In the genomic region with DNA sequence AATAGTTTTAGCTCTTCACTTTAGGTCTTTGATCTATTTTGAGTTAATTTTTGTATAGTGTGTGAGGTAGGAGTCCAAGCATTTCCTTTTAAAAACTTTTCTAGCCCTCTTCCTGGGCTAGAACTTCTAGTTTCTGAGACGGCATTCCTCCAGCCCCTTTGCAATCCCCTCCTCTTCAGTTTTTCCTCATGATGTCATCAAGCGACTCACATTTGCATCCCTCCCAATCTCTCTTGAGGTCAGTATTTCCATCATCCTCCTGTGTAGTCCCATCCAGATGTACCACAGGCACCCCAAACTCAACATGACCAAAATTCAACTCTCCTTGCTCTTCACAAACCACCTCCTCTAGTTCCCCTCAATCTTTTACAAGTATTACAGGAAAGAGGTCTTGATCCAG, we compare ENCODE assay signal across 19 cellular contexts. TPM values are rescaled to one million over a fixed set of nuclear protein-coding genes. Genes with fewer than 3 reads are reported as not detected.
DNase-seq lines count a peak whose midpoint lies in the region; ATAC-seq, FAIRE-seq and TF ChIP-seq lines count a peak whose summit lies in the region.
"Had no signal": no experiment of that assay in that cellular context is flagged by ENCODE, and none has a peak within 500 bp of the region (broad histone marks: within the 10 kb centered on the region; RNA-seq: fewer than 3 reads in every experiment).

No MANE protein-coding gene starts in this region.

- TF ChIP-seq RAD21 in SK-N-SH (IDR thresholded peaks at IDR 0.05; ENCODE audit: low read length) (no peak), IMR-90 (IDR thresholded peaks at IDR 0.05; ENCODE audit: low read length) (no peak)

- no peak overlapping the region for H4K91ac ChIP-seq in IMR-90 (ENCODE audit: insufficient read depth, low read depth, low read length)

- DNase-seq in SK-N-SH (no peak), IMR-90 (peak; percentile 68), neural crest cell (ENCODE audit: low read depth, low spot score) (no peak), KBM-7 (no peak), Karpas-422 (no peak), kidney (no peak)
- no peak for DNase-seq in central memory CD8-positive, alpha-beta T cell (ENCODE audit: low spot score in 2 of 2)
- DNase-seq: 8988T; H9; NCI-H2029; NCI-H526; PC-9; stimulated activated CD4-positive, alpha-beta T cell treated with anti-CD3 and anti-CD28 coated beads, Interleukin-4, amount 100 ng/mL, for 1 hour; transverse colon had no signal

- CTCF ChIA-PET in SK-N-SH (lab: Yijun Ruan, JAX) (no interaction called here), IMR-90 (lab: Yijun Ruan, JAX) (no interaction called here)

- H3K9ac ChIP-seq in SK-N-SH (no peak overlapping the region), IMR-90 (ENCODE audit: low read depth, low read length) (no peak overlapping the region), Karpas-422 (ENCODE audit: low read length) (no peak overlapping the region), kidney (ENCODE audit: low read length in 2 of 2) (no peak overlapping the region)

- peaks cover 36% of the 10 kb centered on the region for H3F3A ChIP-seq in SK-N-SH (replicated peaks; ENCODE audit: insufficient read depth)

- H3K56ac ChIP-seq in IMR-90 (ENCODE audit: extremely low read depth, insufficient read depth, low read length) = no peak overlapping the region

- H3K14ac ChIP-seq in IMR-90 (replicated peaks; ENCODE audit: low read depth, low read length) = no peak overlapping the region; the same call in 1 of the 2 replicates

- H2BK120ac ChIP-seq in IMR-90 (ENCODE audit: low read depth, low read length) = peak overlapping the region; percentile 20; the same call in 1 of the 2 replicates

- H3K79me1 ChIP-seq in IMR-90 (ENCODE audit: low read depth in 1 of 2, low read length in 2 of 2) = peaks cover 0 to 3% of the 10 kb centered on the region in 2 experiments; a peak in 1 of 4 replicates

- POLR2A ChIA-PET in SK-N-SH (lab: Yijun Ruan, JAX) = interaction anchor here (2.2 kb wide), 1 partner anchor 18 kb away, joined by 6 read pairs; no protein-coding TSS in a partner anchor
- POLR2A ChIA-PET in IMR-90 (lab: Charles Lee; ENCODE audit: unreplicated experiment) = no interaction called here

- no peak overlapping the region for H4K5ac ChIP-seq in IMR-90 (ENCODE audit: low read depth, low read length)

- H3K36me3 ChIP-seq in SK-N-SH (replicated peaks in 1 of 2; ENCODE audit: control insufficient read depth in 1 of 2, insufficient read depth in 2 of 2, low read length in 1 of 2) (peaks cover 0 to 8% of the 10 kb centered on the region in 2 experiments), IMR-90 (ENCODE audit: control insufficient read depth, insufficient read depth, low read length) (no peaks in the 10 kb centered on the region), Karpas-422 (ENCODE audit: insufficient read depth, low read length) (0 out of 2 replicates have a peak, but pooled peaks cover 4% of the 10 kb centered on the region), kidney (ENCODE audit: control insufficient read depth in 1 of 2, insufficient read depth in 2 of 2, low read length in 2 of 2) (peaks cover 0 to 3% of the 10 kb centered on the region in 2 donors)

- H3K9me3 ChIP-seq in SK-N-SH = no peaks in the 10 kb centered on the region
- H3K9me3 ChIP-seq in IMR-90 (ENCODE audit: control insufficient read depth, insufficient read depth, low read length) = no peaks in the 10 kb centered on the region
- no peaks in the 10 kb centered on the region for H3K9me3 ChIP-seq in Karpas-422 (ENCODE audit: low read length)
- H3K9me3 ChIP-seq in kidney (ENCODE audit: control insufficient read depth in 1 of 2, low read length in 2 of 2) = no peaks in the 10 kb centered on the region
- H3K9me3 ChIP-seq: gastroesophageal sphincter, transverse colon had no signal

- H3K9me3 Mint-ChIP-seq in central memory CD8-positive, alpha-beta T cell = no peaks in the 10 kb centered on the region
- H3K9me3 Mint-ChIP-seq in neural crest cell = no peaks in the 10 kb centered on the region
- H3K9me3 Mint-ChIP-seq: H9 had no signal

- no peak overlapping the region for H3K4me3 Mint-ChIP-seq in central memory CD8-positive, alpha-beta T cell
- H3K4me3 Mint-ChIP-seq in neural crest cell = peak overlapping the region; percentile 26
- H3K4me3 Mint-ChIP-seq: H9 had no signal

- peak overlapping the region; percentile 67; the same call in 1 of the 2 replicates for H3K4ac ChIP-seq in IMR-90 (ENCODE audit: low read depth, low read length)

- ATAC-seq in SK-N-SH treated with all-trans-retinoic acid at 6 μM for 48 hours (no peak), IMR-90 (ENCODE audit: low read depth) (peak; percentile 52)
- ATAC-seq in central memory CD8-positive, alpha-beta T cell (replicated peaks; ENCODE audit: extremely low read depth, poor library complexity, severe bottlenecking) = no peak
- ATAC-seq: gastroesophageal sphincter, GM12878, sciatic nerve had no signal

- peak overlapping the region; percentile 65 for H3K27ac Mint-ChIP-seq in central memory CD8-positive, alpha-beta T cell (ENCODE audit: low read depth)
- H3K27ac Mint-ChIP-seq in neural crest cell (ENCODE audit: unreplicated experiment) = no peak overlapping the region

- TF ChIP-seq POLR2A in IMR-90 (IDR thresholded peaks at IDR 0.05; ENCODE audit: low read depth, low read length) = no peak

- no peak for TF ChIP-seq CTCF in SK-N-SH (IDR thresholded peaks at IDR 0.05)
- TF ChIP-seq CTCF in IMR-90 (conservative IDR thresholded peaks at IDR 0.05; ENCODE audit: low read depth, low read length) = no peak
- TF ChIP-seq CTCF in neural crest cell (conservative IDR thresholded peaks at IDR 0.05) = no peak
- TF ChIP-seq CTCF in kidney (IDR thresholded peaks at IDR 0.05; ENCODE audit: borderline replicate concordance, extremely low read depth, insufficient read depth) = no peak

- peaks cover 7% of the 10 kb centered on the region; the same call in 1 of the 2 replicates for H3K9me1 ChIP-seq in IMR-90 (ENCODE audit: insufficient read depth, low read length)

- H2BK20ac ChIP-seq in IMR-90 (ENCODE audit: low read depth, low read length) = peak overlapping the region; percentile 89; the same call in 1 of the 2 replicates

- H3K9me2 ChIP-seq in SK-N-SH (no peaks in the 10 kb centered on the region), Karpas-422 (replicated peaks; ENCODE audit: insufficient read depth, low read length) (no peaks in the 10 kb centered on the region)

- H3K4me3 ChIP-seq in SK-N-SH (ENCODE audit: low read depth in 2 of 2, low read length in 1 of 2) = no peak overlapping the region
- H3K4me3 ChIP-seq in IMR-90 (ENCODE audit: insufficient read depth, low read depth, low read length) = no peak overlapping the region
- H3K4me3 ChIP-seq in Karpas-422 (ENCODE audit: low read length) = no peak overlapping the region
- no peak overlapping the region for H3K4me3 ChIP-seq in kidney (ENCODE audit: low read length in 2 of 2)
- H3K4me3 ChIP-seq: gastroesophageal sphincter, GM12878, lung, PC-9, transverse colon had no signal

- intact Hi-C loops in IMR-90 (cut with micrococcal nuclease) (no loop called here), kidney (cut with DNase I) (no loop called here)

- H3K4me2 ChIP-seq in SK-N-SH (peak overlapping the region; percentile 47; the same call in 1 of the 2 replicates), IMR-90 (ENCODE audit: low read depth, low read length) (no peak overlapping the region), Karpas-422 (ENCODE audit: low read depth, low read length, poor library complexity, severe bottlenecking) (no peak overlapping the region)
- H3K4me2 ChIP-seq: PC-9 had no signal

- H4K8ac ChIP-seq in IMR-90 (ENCODE audit: low read depth in 2 of 2, low read length in 2 of 2) = peak overlapping the region in 1 of 2 experiments; percentile 46; a peak in 1 of 4 replicates

- no TSS peak for BruUV-seq in IMR-90 (replicated peaks; lab: Mats Ljungman, UMichigan)

- peak overlapping the region; percentile 29 for H2BK5ac ChIP-seq in IMR-90 (ENCODE audit: low read depth, low read length, poor library complexity, severe bottlenecking)

- peaks cover 0 to 14% of the 10 kb centered on the region in 2 experiments; a peak in 1 of 4 replicates for H3K4me1 ChIP-seq in SK-N-SH (ENCODE audit: control insufficient read depth in 1 of 2, insufficient read depth in 2 of 2, low read depth in 1 of 2, low read length in 1 of 2)
- H3K4me1 ChIP-seq in IMR-90 (ENCODE audit: control insufficient read depth, insufficient read depth, low read length) = peaks cover 2% of the 10 kb centered on the region; the same call in 1 of the 2 replicates
- no peaks in the 10 kb centered on the region for H3K4me1 ChIP-seq in Karpas-422 (ENCODE audit: low read length)
- H3K4me1 ChIP-seq in kidney (ENCODE audit: control insufficient read depth in 1 of 2, insufficient read depth in 1 of 2, low read depth in 1 of 2, low read length in 2 of 2) = no peaks in the 10 kb centered on the region
- H3K4me1 ChIP-seq: gastroesophageal sphincter, transverse colon had no signal

- dilution Hi-C loops in IMR-90 (cut with HindIII; ENCODE audit: low sequenced_read_pairs, unreplicated experiment) = no loop called here

- TF ChIP-seq EP300 in SK-N-SH (IDR thresholded peaks at IDR 0.05; ENCODE audit: borderline replicate concordance in 1 of 2, low read depth in 1 of 2, low read length in 1 of 2) = no peak

- H3K18ac ChIP-seq in IMR-90 (ENCODE audit: low read depth, low read length) = no peak overlapping the region

- H3K27me3 Mint-ChIP-seq in central memory CD8-positive, alpha-beta T cell = no peaks in the 10 kb centered on the region
- peaks cover 2% of the 10 kb centered on the region for H3K27me3 Mint-ChIP-seq in neural crest cell (ENCODE audit: low read depth)

- H3K27ac ChIP-seq in SK-N-SH (ENCODE audit: low read depth in 2 of 2, low read length in 1 of 2) (peak overlapping the region in 1 of 2 experiments; percentile 50; a peak in 2 of 4 replicates), IMR-90 (ENCODE audit: insufficient read depth, low read length) (no peak overlapping the region), Karpas-422 (ENCODE audit: low read length) (no peak overlapping the region), kidney (ENCODE audit: low read depth in 2 of 2, low read length in 2 of 2) (no peak overlapping the region)
- H3K27ac ChIP-seq: gastroesophageal sphincter, PC-9, transverse colon had no signal

- H3K4me1 Mint-ChIP-seq in central memory CD8-positive, alpha-beta T cell = peaks cover 6% of the 10 kb centered on the region
- H3K4me1 Mint-ChIP-seq in neural crest cell = peaks cover 7% of the 10 kb centered on the region

- H3K79me2 ChIP-seq in SK-N-SH (ENCODE audit: insufficient read depth) = no peaks in the 10 kb centered on the region
- no peaks in the 10 kb centered on the region for H3K79me2 ChIP-seq in Karpas-422 (ENCODE audit: low read length)

- WGBS in SK-N-SH (ENCODE audit: low lambda C conversion rate) = 67% methylated on average over 2 of the region's 2 CpGs
- WGBS in IMR-90 (ENCODE audit: extremely low coverage in 2 of 2, insufficient read length in 1 of 2), 2 experiments = 33% methylated on average over 2 of the region's 2 CpGs; no CpG with 5 or more reads in 1 of the 2 experiments

- H2AK9ac ChIP-seq in IMR-90 (replicated peaks; ENCODE audit: low read depth, low read length, poor library complexity) = peak overlapping the region; percentile 82

- H3K27me3 ChIP-seq in SK-N-SH (ENCODE audit: insufficient read depth) (no peaks in the 10 kb centered on the region), IMR-90 (ENCODE audit: control insufficient read depth, insufficient read depth, low read length) (no peaks in the 10 kb centered on the region), Karpas-422 (ENCODE audit: low read length) (no peaks in the 10 kb centered on the region)
- H3K27me3 ChIP-seq: gastroesophageal sphincter, transverse colon had no signal

- FAIRE-seq in kidney (lab: Jason Lieb, UNC) = no peak
- FAIRE-seq: GM12878 had no signal

- H2AFZ ChIP-seq in SK-N-SH (ENCODE audit: low read depth) (no peak overlapping the region), IMR-90 (replicated peaks; ENCODE audit: low read length, poor library complexity) (peak overlapping the region; percentile 69), Karpas-422 (ENCODE audit: low read length) (no peak overlapping the region)
- H2AFZ ChIP-seq: PC-9 had no signal

- H2AK5ac ChIP-seq in IMR-90 (ENCODE audit: low read depth, low read length) = peak overlapping the region; percentile 85; the same call in 1 of the 2 replicates

- H4K20me1 ChIP-seq in SK-N-SH (ENCODE audit: insufficient read depth) (no peaks in the 10 kb centered on the region), IMR-90 (ENCODE audit: insufficient read depth, low read length) (no peaks in the 10 kb centered on the region), Karpas-422 (ENCODE audit: insufficient read depth, low read depth, low read length) (no peaks in the 10 kb centered on the region)

- 0 out of 2 replicates have a peak overlapping the region, but pooled peaks have one; percentile 33 for H3K23ac ChIP-seq in IMR-90 (ENCODE audit: low read depth, low read length)

- H3K36me3 Mint-ChIP-seq in central memory CD8-positive, alpha-beta T cell (ENCODE audit: insufficient read depth) = peaks cover 18% of the 10 kb centered on the region
- peaks cover 7% of the 10 kb centered on the region for H3K36me3 Mint-ChIP-seq in neural crest cell (ENCODE audit: low read depth)

- in situ Hi-C loops in IMR-90 (cut with MboI; ENCODE audit: low sequenced_read_pairs) = no loop called here
- in situ Hi-C loops in KBM-7 (cut with MboI; ENCODE audit: low pct_unique_long_range_greater_than_20kb, low sequenced_read_pairs) = no loop called here

- 0 out of 3 replicates have a peak overlapping the region, but pooled peaks have one; percentile 44 for H2BK15ac ChIP-seq in IMR-90 (ENCODE audit: low read depth, low read length)

RNA-seq across cellular contexts. Expression of a gene that starts 10.7 kb away (rescaled TPM):
- polyA plus RNA-seq in SK-N-SH (2012; rRNA removed) = 343 and 644 TPM in 2 replicates
- 624 and 653 TPM in 2 replicates for polyA plus RNA-seq in SK-N-SH (2012; cell fraction: cytosol; rRNA removed)
- 304 and 357 TPM in 2 replicates for polyA plus RNA-seq in SK-N-SH (2012; cell fraction: nucleus; rRNA removed)
- total RNA-seq in IMR-90 (2012; rRNA removed) = 367 and 481 TPM in 2 replicates
- 460 and 505 TPM in 2 replicates for polyA plus RNA-seq in IMR-90 (2012; rRNA removed)
- polyA plus RNA-seq in IMR-90 (2012; cell fraction: cytosol; rRNA removed) = 228 and 231 TPM in 2 replicates
- 76.8 and 308 TPM in 2 replicates for polyA plus RNA-seq in IMR-90 (2012; cell fraction: nucleus; rRNA removed; ENCODE audit: low replicate concordance)
- total RNA-seq in neural crest cell = 1,041 and 1,051 TPM in 2 replicates
- 407 and 515 TPM in 2 replicates for total RNA-seq in Karpas-422 (2014; rRNA removed; shearing (Covaris generic); ENCODE audit: low replicate concordance)
- total RNA-seq in kidney = 362 TPM
- polyA plus RNA-seq in kidney (ENCODE audit: insufficient read depth, low read depth, low replicate concordance) = 413 TPM

RNA-seq across cellular contexts. Expression of a gene that starts 46.6 kb away (rescaled TPM):
- polyA plus RNA-seq in SK-N-SH (2012; rRNA removed) (8.3 and 9.7 TPM in 2 replicates), IMR-90 (2012; rRNA removed) (3.6 and 3.8 TPM in 2 replicates), kidney (ENCODE audit: insufficient read depth, low read depth, low replicate concordance) (39.5 TPM)
- polyA plus RNA-seq in SK-N-SH (2012; cell fraction: cytosol; rRNA removed) = 4.3 and 7.1 TPM in 2 replicates
- polyA plus RNA-seq in SK-N-SH (2012; cell fraction: nucleus; rRNA removed) = 9.0 and 11.6 TPM in 2 replicates
- total RNA-seq in IMR-90 (2012; rRNA removed) (4.2 and 6.3 TPM in 2 replicates), neural crest cell (41.6 and 43.8 TPM in 2 replicates), kidney (58.1 TPM)
- 2.7 and 3.6 TPM in 2 replicates for polyA plus RNA-seq in IMR-90 (2012; cell fraction: cytosol; rRNA removed)
- 3.0 and 4.7 TPM in 2 replicates for polyA plus RNA-seq in IMR-90 (2012; cell fraction: nucleus; rRNA removed; ENCODE audit: low replicate concordance)
- total RNA-seq in Karpas-422 (2014; rRNA removed; shearing (Covaris generic); ENCODE audit: low replicate concordance) = 85.3 and 106 TPM in 2 replicates

RNA-seq across cellular contexts. Expression of a gene that starts 50.8 kb away (rescaled TPM):
- polyA plus RNA-seq in SK-N-SH (2012; rRNA removed) = 25.0 and 36.6 TPM in 2 replicates
- polyA plus RNA-seq in SK-N-SH (2012; cell fraction: cytosol; rRNA removed) = 22.4 and 24.1 TPM in 2 replicates
- polyA plus RNA-seq in SK-N-SH (2012; cell fraction: nucleus; rRNA removed) = 58.3 and 87.1 TPM in 2 replicates
- 66.7 and 67.7 TPM in 2 replicates for total RNA-seq in IMR-90 (2012; rRNA removed)
- polyA plus RNA-seq in IMR-90 (2012; rRNA removed) = 42.8 and 49.3 TPM in 2 replicates
- polyA plus RNA-seq in IMR-90 (2012; cell fraction: cytosol; rRNA removed) = 25.0 and 31.1 TPM in 2 replicates
- polyA plus RNA-seq in IMR-90 (2012; cell fraction: nucleus; rRNA removed; ENCODE audit: low replicate concordance) = 78.8 and 115 TPM in 2 replicates
- 34.9 and 40.1 TPM in 2 replicates for total RNA-seq in neural crest cell
- total RNA-seq in Karpas-422 (2014; rRNA removed; shearing (Covaris generic); ENCODE audit: low replicate concordance) = 17.0 and 31.1 TPM in 2 replicates
- 53.4 TPM for total RNA-seq in kidney
- 41.8 TPM for polyA plus RNA-seq in kidney (ENCODE audit: insufficient read depth, low read depth, low replicate concordance)
